ENCODE assay signal across 26 cellular contexts in the genomic region with DNA sequence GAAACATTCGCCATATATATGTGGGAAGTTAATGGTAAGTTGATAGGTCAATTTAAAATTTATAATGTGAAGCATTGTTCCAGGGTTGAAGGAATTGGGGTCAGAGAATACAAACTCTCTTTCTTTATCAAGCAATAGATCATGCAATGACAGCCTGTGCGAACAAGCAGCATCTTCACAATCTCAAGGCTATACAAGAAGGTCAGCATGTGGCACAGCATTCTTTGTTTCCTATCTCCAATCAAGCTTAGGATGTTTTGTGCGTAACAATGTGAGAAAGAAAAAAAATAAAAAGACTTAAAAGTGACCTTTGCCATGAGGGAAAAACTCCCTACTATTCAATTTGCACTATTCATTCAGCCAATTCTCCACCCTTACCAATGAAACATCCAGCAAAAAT.
"Had no signal": no experiment of that assay in that cellular context is flagged by ENCODE, and none has a peak within 500 bp of the region (broad histone marks: within the 10 kb centered on the region; RNA-seq: fewer than 3 reads in every experiment).

No MANE protein-coding gene starts in this region.

- H3K4me3 Mint-ChIP-seq: activated CD8-positive, alpha-beta memory T cell treated with anti-CD3 and anti-CD28 coated beads, Interleukin-2, amount 10 ng/mL, durations not matched to agents 7 days and 5 days; activated naive CD8-positive, alpha-beta T cell treated with anti-CD3 and anti-CD28 coated beads, Interleukin-2, amount 50 U/mL, for 24 hours; activated T-cell treated with anti-CD3 and anti-CD28 coated beads, Interleukin-2, amount 50 U/mL, for 24 hours; activated T-helper 1 cell treated with anti-CD3 and anti-CD28 coated beads, Interleukin-12 subunit alpha, Interleukin-12 subunit beta, Interleukin-2, Interleukin-4 antibody, amounts not matched to agents 30 ng/mL and 10 ng/mL and 1 ng/mL, durations not matched to agents 14 hours and 24 hours and 36 hours; central memory CD8-positive, alpha-beta T cell; T-helper 17 cell; WTC11 had no signal

- H3K27me3 ChIP-seq: ascending aorta, body of pancreas had no signal

- H3K4me3 ChIP-seq: ascending aorta, body of pancreas had no signal

- H3K36me3 ChIP-seq: ascending aorta had no signal

- H3K36me3 Mint-ChIP-seq: activated naive CD4-positive, alpha-beta T cell treated with anti-CD3 and anti-CD28 coated beads, Interleukin-2, amount 50 U/mL, for 72 hours had no signal

- H3K27me3 Mint-ChIP-seq: activated CD8-positive, alpha-beta memory T cell treated with anti-CD3 and anti-CD28 coated beads, Interleukin-2, amount 10 ng/mL, durations not matched to agents 7 days and 5 days; activated naive CD8-positive, alpha-beta T cell treated with anti-CD3 and anti-CD28 coated beads, Interleukin-2, amount 50 U/mL, for 24 hours; activated T-cell treated with anti-CD3 and anti-CD28 coated beads, Interleukin-2, amount 50 U/mL, for 24 hours; central memory CD8-positive, alpha-beta T cell; T-helper 17 cell had no signal

- ATAC-seq: activated CD8-positive, alpha-beta memory T cell treated with anti-CD3 and anti-CD28 coated beads, Interleukin-2, amount 10 ng/mL, durations not matched to agents 7 days and 5 days; activated naive CD4-positive, alpha-beta T cell treated with anti-CD3 and anti-CD28 coated beads, Interleukin-2, amount 50 U/mL, for 72 hours; activated naive CD8-positive, alpha-beta T cell treated with anti-CD3 and anti-CD28 coated beads, Interleukin-2, amount 50 U/mL, for 24 hours; body of pancreas; PC-3; T-helper 17 cell; WTC11 had no signal

- H3K9me3 Mint-ChIP-seq: activated naive CD4-positive, alpha-beta T cell treated with anti-CD3 and anti-CD28 coated beads, Interleukin-2, amount 50 U/mL, for 72 hours; activated T-cell treated with anti-CD3 and anti-CD28 coated beads, Interleukin-2, amount 50 U/mL, for 24 hours; activated T-helper 1 cell treated with anti-CD3 and anti-CD28 coated beads, Interleukin-12 subunit alpha, Interleukin-12 subunit beta, Interleukin-2, Interleukin-4 antibody, amounts not matched to agents 30 ng/mL and 10 ng/mL and 1 ng/mL, durations not matched to agents 14 hours and 24 hours and 36 hours; central memory CD8-positive, alpha-beta T cell had no signal

- H3K27ac ChIP-seq: ascending aorta, body of pancreas had no signal

- DNase-seq: activated CD4-positive, alpha-beta T cell treated with anti-CD3 and anti-CD28 coated beads for 48 hours; activated CD4-positive, alpha-beta T cell treated with anti-CD3 and anti-CD28 coated beads, Interleukin-2, amount 50 U/mL, for 4 hours; activated CD4-positive, CD25-positive, alpha-beta regulatory T cell treated with anti-CD3 and anti-CD28 coated beads, Interleukin-2, amount 50 U/mL, for 72 hours; activated CD8-positive, alpha-beta memory T cell treated with anti-CD3 and anti-CD28 coated beads, Interleukin-2, amount 10 ng/mL, durations not matched to agents 7 days and 5 days; activated effector memory CD4-positive, alpha-beta T cell treated with anti-CD3 and anti-CD28 coated beads, Interleukin-2, amount 50 U/mL, for 16 hours; activated naive CD4-positive, alpha-beta T cell treated with Interleukin-2 at 50 U/mL for 16 hours; activated naive CD8-positive, alpha-beta T cell treated with anti-CD3 and anti-CD28 coated beads, Interleukin-2, amount 50 U/mL, for 24 hours; activated T-cell treated with anti-CD3 and anti-CD28 coated beads, Interleukin-2, amount 50 U/mL, for 24 hours; amniotic stem cell; body of pancreas; Kasumi-1; NCI-H1105 treated with DMSO at 0.1 percent for 48 hours; NCI-H1436 treated with DMSO at 0.1 percent for 48 hours; NCI-H187 treated with DMSO at 0.1 percent for 48 hours; NCI-H2081 treated with DMSO at 0.1 percent for 48 hours; NCI-H446; NCI-H524; PC-3; SHP77 treated with DMSO at 0.1 percent for 48 hours; T-helper 17 cell; T-helper 9 cell had no signal

- H3K4me1 Mint-ChIP-seq: activated CD8-positive, alpha-beta memory T cell treated with anti-CD3 and anti-CD28 coated beads, Interleukin-2, amount 10 ng/mL, durations not matched to agents 7 days and 5 days; activated naive CD8-positive, alpha-beta T cell treated with anti-CD3 and anti-CD28 coated beads, Interleukin-2, amount 50 U/mL, for 24 hours; central memory CD8-positive, alpha-beta T cell; T-helper 17 cell had no signal

- H3K27ac Mint-ChIP-seq: activated CD8-positive, alpha-beta memory T cell treated with anti-CD3 and anti-CD28 coated beads, Interleukin-2, amount 10 ng/mL, durations not matched to agents 7 days and 5 days; activated naive CD4-positive, alpha-beta T cell treated with anti-CD3 and anti-CD28 coated beads, Interleukin-2, amount 50 U/mL, for 72 hours; activated naive CD8-positive, alpha-beta T cell treated with anti-CD3 and anti-CD28 coated beads, Interleukin-2, amount 50 U/mL, for 24 hours; activated T-cell treated with anti-CD3 and anti-CD28 coated beads, Interleukin-2, amount 50 U/mL, for 24 hours; activated T-helper 1 cell treated with anti-CD3 and anti-CD28 coated beads, Interleukin-12 subunit alpha, Interleukin-12 subunit beta, Interleukin-2, Interleukin-4 antibody, amounts not matched to agents 30 ng/mL and 10 ng/mL and 1 ng/mL, durations not matched to agents 14 hours and 24 hours and 36 hours; T-helper 17 cell; WTC11 had no signal

- H3K4me1 ChIP-seq: ascending aorta, body of pancreas had no signal

- H3K9me3 ChIP-seq: body of pancreas had no signal
